In the genomic region with DNA sequence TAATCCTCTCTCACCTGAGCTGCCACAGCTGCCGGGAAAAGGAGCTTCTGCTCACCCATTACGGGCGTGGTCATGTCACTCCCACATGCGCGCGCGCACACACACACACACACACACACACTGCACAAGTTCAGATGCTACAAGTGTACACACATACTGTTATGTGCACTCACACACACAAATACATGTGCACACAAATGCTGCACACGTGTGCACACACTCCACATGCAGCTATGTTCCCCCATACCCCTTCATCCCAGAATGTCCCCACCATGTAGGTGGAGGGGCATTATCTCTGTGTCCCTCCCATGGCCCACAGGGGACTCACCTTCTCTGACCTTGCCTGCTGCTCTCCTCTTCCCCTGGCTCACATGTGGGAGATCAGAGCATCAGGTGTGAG, we compare ENCODE assay signal across 26 cellular contexts. TPM values are rescaled to one million over a fixed set of nuclear protein-coding genes. Genes with fewer than 3 reads are reported as not detected.
"Had no signal": no experiment of that assay in that cellular context is flagged by ENCODE, and none has a peak within 500 bp of the region (broad histone marks: within the 10 kb centered on the region; RNA-seq: fewer than 3 reads in every experiment).

No MANE protein-coding gene starts in this region.

- H3K9me3 ChIP-seq: left ventricle myocardium inferior, pancreas, prostate gland, sigmoid colon, spleen, upper lobe of left lung had no signal

- H2AFZ ChIP-seq: hepatocyte, neural progenitor cell had no signal

- H3K27ac Mint-ChIP-seq: mesothelial cell of epicardium; natural killer cell; nephron progenitor cell; neural progenitor cell; stimulated activated memory B cell treated with anti-CD40 and anti-IgM and Interleukin-4, amounts not matched to agents 10 μg/mL and 1 μg/mL and 100 μg/mL, for 72 hours had no signal

- ATAC-seq: natural killer cell; pancreas; right cardiac atrium; stimulated activated memory B cell treated with anti-CD40 and anti-IgM and Interleukin-4, amounts not matched to agents 10 μg/mL and 1 μg/mL and 100 μg/mL, for 72 hours; stimulated activated naive CD8-positive, alpha-beta T cell treated with anti-CD3 and anti-CD28 coated beads, Interleukin-15, amount 100 ng/mL, for 72 hours had no signal

- H3K4me3 ChIP-seq: hepatocyte, left ventricle myocardium inferior, lung, neural progenitor cell, pancreas, prostate gland, sigmoid colon, spleen, tibial nerve, upper lobe of left lung had no signal

- H3K36me3 Mint-ChIP-seq: mesothelial cell of epicardium; natural killer cell; stimulated activated memory B cell treated with anti-CD40 and anti-IgM and Interleukin-4, amounts not matched to agents 10 μg/mL and 1 μg/mL and 100 μg/mL, for 72 hours had no signal

- H3K4me2 ChIP-seq: hepatocyte, neural progenitor cell had no signal

- H3K36me3 ChIP-seq: left ventricle myocardium inferior, neural progenitor cell, pancreas, prostate gland, sigmoid colon, spleen, tibial nerve, upper lobe of left lung had no signal

- DNase-seq: islet precursor cell; left ventricle myocardium inferior; mesendoderm; naive B cell; natural killer cell; nephron progenitor cell; pancreas; retina; right cardiac atrium; sigmoid colon; small intestine; spleen; stimulated activated CD4-positive, alpha-beta T cell treated with anti-CD3 and anti-CD28 coated beads, Interleukin-2, amount 100 ng/mL, for 48 hours; stimulated activated CD4-positive, alpha-beta T cell treated with anti-CD3 and anti-CD28 coated beads, Interleukin-4, amount 100 ng/mL, for 4 hours; stimulated activated CD8-positive, alpha-beta memory T cell treated with anti-CD3 and anti-CD28 coated beads, Interleukin-4, amount 100 ng/mL, for 48 hours; stimulated activated naive CD4-positive, alpha-beta T cell treated with Interleukin-2 at 50 U/mL for 16 hours; stimulated activated naive CD8-positive, alpha-beta T cell treated with anti-CD3 and anti-CD28 coated beads, Interleukin-15, amount 100 ng/mL, for 72 hours; substantia nigra; upper lobe of left lung had no signal

- H3K27ac ChIP-seq: hepatocyte, left ventricle myocardium inferior, neural progenitor cell, pancreas, prostate gland, sigmoid colon, spleen, tibial nerve, upper lobe of left lung had no signal

- H3K4me1 Mint-ChIP-seq: mesothelial cell of epicardium; naive B cell; natural killer cell; stimulated activated memory B cell treated with anti-CD40 and anti-IgM and Interleukin-4, amounts not matched to agents 10 μg/mL and 1 μg/mL and 100 μg/mL, for 72 hours had no signal

- H3K27me3 ChIP-seq: hepatocyte, neural progenitor cell, pancreas, sigmoid colon, upper lobe of left lung had no signal

- H3K9ac ChIP-seq: neural progenitor cell had no signal

- H3K4me1 ChIP-seq: left ventricle myocardium inferior, neural progenitor cell, pancreas, prostate gland, sigmoid colon, spleen, tibial nerve, upper lobe of left lung had no signal

- H3K9me3 Mint-ChIP-seq: mesothelial cell of epicardium; natural killer cell; nephron progenitor cell; neural progenitor cell; stimulated activated naive CD8-positive, alpha-beta T cell treated with anti-CD3 and anti-CD28 coated beads, Interleukin-15, amount 100 ng/mL, for 72 hours had no signal

- H3K4me3 Mint-ChIP-seq: mesothelial cell of epicardium; naive B cell; natural killer cell; nephron progenitor cell; neural progenitor cell; stimulated activated memory B cell treated with anti-CD40 and anti-IgM and Interleukin-4, amounts not matched to agents 10 μg/mL and 1 μg/mL and 100 μg/mL, for 72 hours; stimulated activated naive CD8-positive, alpha-beta T cell treated with anti-CD3 and anti-CD28 coated beads, Interleukin-15, amount 100 ng/mL, for 72 hours had no signal

- H3K79me2 ChIP-seq: hepatocyte had no signal

RNA-seq across cellular contexts. Expression of a gene that starts 37.3 kb away (rescaled TPM):
- total RNA-seq: hepatocyte had no signal
